ENCODE assay signal across 8 cellular contexts in genomic region chrX:154748712-154749339, GRCh38. TPM values are rescaled to one million over a fixed set of nuclear protein-coding genes. Genes with fewer than 3 reads are reported as not detected.
A peak's percentile ranks its signal among the peaks of the same experiment; 100 is the strongest.
DNase-seq lines count a peak whose midpoint lies in the region; ATAC-seq and TF ChIP-seq lines count a peak whose summit lies in the region.

No MANE protein-coding gene starts in this region.

- POLR2A ChIA-PET in A673 (lab: Charles Lee; ENCODE audit: low non-redundant PET) = no interaction called here

- H3K9ac ChIP-seq in neuronal stem cell (ENCODE audit: low read depth, low read length, poor library complexity) = no peak overlapping the region

- BruUV-seq in A673 (replicated peaks; lab: Mats Ljungman, UMichigan) = no TSS peak

- no peak overlapping the region for H4K8ac ChIP-seq in neuronal stem cell (ENCODE audit: low read depth, low read length)

- DNase-seq in A673 (ENCODE audit: low spot score) = peak; percentile 77
- DNase-seq in GDM1 (lab: John Stamatoyannopoulos, UW) = peak; percentile 73
- peak; percentile 79 for DNase-seq in NCI-H82 (lab: John Stamatoyannopoulos, UW)
- peak; percentile 48 to 49 for DNase-seq in activated T-cell treated with anti-CD3 and anti-CD28 coated beads, Interleukin-2, amount 50 U/mL, for 48 hours
- peak; percentile 67 for DNase-seq in fibroblast of pulmonary artery (ENCODE audit: low read depth)
- DNase-seq in neuronal stem cell (ENCODE audit: low spot score) = peak; percentile 23

- no peak overlapping the region for H2BK5ac ChIP-seq in neuronal stem cell (ENCODE audit: low read length)

- H3K9me3 ChIP-seq in A673 (ENCODE audit: low read depth, low read length, poor library complexity, severe bottlenecking) (no peaks in the 10 kb centered on the region), neuronal stem cell (replicated peaks in 1 of 2; ENCODE audit: control insufficient read depth in 2 of 2, insufficient read depth in 1 of 2, low read depth in 1 of 2, low read length in 2 of 2) (no peaks in the 10 kb centered on the region)

- no peak overlapping the region for H2AK5ac ChIP-seq in neuronal stem cell (ENCODE audit: low read depth, low read length)

- no peak overlapping the region for H3K4me2 ChIP-seq in neuronal stem cell (ENCODE audit: insufficient read depth, low read length, poor library complexity, severe bottlenecking)

- H3K4ac ChIP-seq in neuronal stem cell (ENCODE audit: low read length) = no peak overlapping the region

- no peak overlapping the region for H3K18ac ChIP-seq in neuronal stem cell (ENCODE audit: low read length)

- no peak overlapping the region for H2AFZ ChIP-seq in neuronal stem cell (ENCODE audit: low read length)

- H3K14ac ChIP-seq in neuronal stem cell (ENCODE audit: low read length) = no peak overlapping the region

- H3K27ac ChIP-seq in A673 (ENCODE audit: low read depth, low read length, poor library complexity, severe bottlenecking) (no peak overlapping the region), neuronal stem cell (replicated peaks; ENCODE audit: low read length) (no peak overlapping the region)

- H3K23ac ChIP-seq in neuronal stem cell (ENCODE audit: low read depth, low read length, poor library complexity) = no peak overlapping the region

- no peak overlapping the region for H2BK120ac ChIP-seq in neuronal stem cell (ENCODE audit: low read depth, low read length)

- H3K4me3 ChIP-seq in A673 (ENCODE audit: low read depth, low read length, poor library complexity, severe bottlenecking) = no peak overlapping the region
- H3K4me3 ChIP-seq in fibroblast of pulmonary artery (replicated peaks; ENCODE audit: low read depth, low read length) = peak overlapping the region; percentile 22
- no peak overlapping the region for H3K4me3 ChIP-seq in neuronal stem cell (ENCODE audit: low read length in 2 of 2)

- no peak overlapping the region for H4K91ac ChIP-seq in neuronal stem cell (ENCODE audit: low read depth, low read length, poor library complexity)

- no CpG with 5 or more reads among the region's 11 CpGs for WGBS in neuronal stem cell (ENCODE audit: extremely low coverage in 2 of 2, insufficient read length in 2 of 2, insufficient replicate concordance in 1 of 2), 2 donors

- H2BK12ac ChIP-seq in neuronal stem cell (ENCODE audit: low read length) = no peak overlapping the region

- ATAC-seq in HG03175 (IDR thresholded peaks at IDR 0.05; ENCODE audit: unreplicated experiment) (peak; percentile 54), GM21447 (IDR thresholded peaks at IDR 0.05; ENCODE audit: unreplicated experiment) (no peak)

- H3K4me1 ChIP-seq in A673 (ENCODE audit: insufficient read depth, low read length, poor library complexity, severe bottlenecking) (no peaks in the 10 kb centered on the region), neuronal stem cell (ENCODE audit: control insufficient read depth in 2 of 2, insufficient read depth in 1 of 2, low read depth in 1 of 2, low read length in 2 of 2) (no peaks in the 10 kb centered on the region)

- TF ChIP-seq CTCF in A673 (conservative IDR thresholded peaks at IDR 0.05; ENCODE audit: low read depth, low read length) (peak; percentile 79), fibroblast of pulmonary artery (IDR thresholded peaks at IDR 0.05; ENCODE audit: low read length, missing control alignments) (peak; percentile 61)

- intact Hi-C loops in A673 (cut with micrococcal nuclease; ENCODE audit: unreplicated experiment) = loop anchor here (5.0 to 10.0 kb wide), 2 partner anchors 93 to 204 kb away; partner anchors contain the start of genes G6PD and IKBKG

- CTCF ChIA-PET in A673 (lab: Charles Lee) = interaction anchor here (1.1 to 1.2 kb wide), 2 partner anchors 14 to 20 kb away, joined by 3 to 8 read pairs; partner anchors contain the start of gene DKC1

- no peaks in the 10 kb centered on the region for H3K36me3 ChIP-seq in A673 (ENCODE audit: insufficient read depth, low read length, poor library complexity, severe bottlenecking)
- H3K36me3 ChIP-seq in neuronal stem cell (replicated peaks in 1 of 2; ENCODE audit: control insufficient read depth in 2 of 2, insufficient read depth in 2 of 2, low read length in 2 of 2) = no peaks in the 10 kb centered on the region

- H3K79me1 ChIP-seq in neuronal stem cell (ENCODE audit: low read depth, low read length) = no peaks in the 10 kb centered on the region

- no peak overlapping the region for H2BK15ac ChIP-seq in neuronal stem cell (ENCODE audit: low read length)

- peaks cover 17% of the 10 kb centered on the region for H3K27me3 ChIP-seq in A673 (replicated peaks; ENCODE audit: insufficient read depth, low read depth, low read length, poor library complexity)
- peaks cover 4 to 54% (median 41%) of the 10 kb centered on the region in 3 experiments for H3K27me3 ChIP-seq in neuronal stem cell (ENCODE audit: control insufficient read depth in 3 of 3, insufficient read depth in 3 of 3, low read depth in 1 of 3, low read length in 3 of 3)

RNA-seq across cellular contexts. Expression of gene GAB3, which starts 2.1 kb away (rescaled TPM):
- total RNA-seq in A673 (2021) = 0.09 and 0.31 TPM in 2 replicates
- 0.01 TPM for polyA plus RNA-seq in neuronal stem cell (2013, experiment 1 of 2)
- under 0.01 TPM for polyA plus RNA-seq in neuronal stem cell (2013, experiment 2 of 2)

RNA-seq across cellular contexts. Expression of gene DKC1, which starts 13.8 kb away (rescaled TPM):
- 138 and 158 TPM in 2 replicates for total RNA-seq in A673 (2021)
- 71.0 TPM for polyA plus RNA-seq in neuronal stem cell (2013, experiment 1 of 2)
- polyA plus RNA-seq in neuronal stem cell (2013, experiment 2 of 2) = 71.8 TPM

RNA-seq across cellular contexts. Expression of gene MPP1, which starts 56.5 kb away (rescaled TPM):
- 10.4 and 14.8 TPM in 2 replicates for total RNA-seq in A673 (2021)
- polyA plus RNA-seq in neuronal stem cell (2013, experiment 1 of 2) = 0.39 TPM
- 0.37 TPM for polyA plus RNA-seq in neuronal stem cell (2013, experiment 2 of 2)

Comparison
In these comparisons a context has a peak if more than half of its experiments do, and no peak if none do; other contexts are left out.
1. DNase-seq: peak in every context shown above with its lines; median percentile 79 in NCI-H82; 77 in A673; 73 in GDM1; 67 in fibroblast of pulmonary artery; 48 in activated T-cell treated with anti-CD3 and anti-CD28 coated beads, Interleukin-2, amount 50 U/mL, for 48 hours; 23 in neuronal stem cell.